ENCODE assay signal across 12 cellular contexts in the genomic region with DNA sequence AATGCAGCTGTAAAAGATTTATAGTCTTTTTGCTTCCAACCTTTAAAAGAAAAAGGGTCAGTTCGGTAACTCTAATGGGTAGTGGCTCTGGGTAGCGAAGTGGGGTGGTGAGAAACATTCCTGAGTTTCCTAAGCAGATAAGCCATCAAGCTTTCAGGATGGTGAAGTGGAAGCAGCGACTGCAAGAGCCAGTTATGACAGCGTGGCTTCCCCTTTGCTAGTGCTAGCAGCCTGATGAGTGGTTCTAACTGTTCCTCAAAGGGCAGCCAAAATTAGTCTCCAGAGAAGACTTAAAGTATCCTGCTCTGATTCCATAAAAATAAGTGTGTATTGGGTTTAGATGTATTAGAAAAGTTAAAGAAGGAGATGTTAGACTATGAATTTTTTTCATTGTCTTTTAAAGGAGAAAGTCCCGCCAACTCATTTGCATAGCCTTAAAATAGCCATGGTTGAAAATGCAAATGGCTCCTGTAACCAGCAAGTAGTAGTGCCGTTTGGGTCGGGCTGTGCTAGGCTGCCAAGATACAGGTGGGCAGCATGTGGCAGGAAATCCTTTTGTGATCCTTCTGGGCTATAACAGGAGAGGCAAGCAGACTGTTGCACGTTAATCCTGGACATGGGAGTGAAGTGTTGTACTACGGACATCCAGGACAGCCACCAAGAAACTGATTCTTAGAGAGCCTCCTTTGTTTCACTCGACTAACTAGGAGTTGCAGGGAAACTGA. TPM values are rescaled to one million over a fixed set of nuclear protein-coding genes. Genes with fewer than 3 reads are reported as not detected.
DNase-seq lines count a peak whose midpoint lies in the region; ATAC-seq and TF ChIP-seq lines count a peak whose summit lies in the region.
"Had no signal": no experiment of that assay in that cellular context is flagged by ENCODE, and none has a peak within 500 bp of the region (broad histone marks: within the 10 kb centered on the region; RNA-seq: fewer than 3 reads in every experiment).

No MANE protein-coding gene starts in this region.

- no peaks in the 10 kb centered on the region for H3K27me3 ChIP-seq in MG63
- H3K27me3 ChIP-seq: upper lobe of right lung had no signal

- no peak overlapping the region for H3K4me3 Mint-ChIP-seq in activated T-helper 1 cell treated with anti-CD3 and anti-CD28 coated beads, Interleukin-12 subunit alpha, Interleukin-12 subunit beta, Interleukin-2, Interleukin-4 antibody, amounts not matched to agents 30 ng/mL and 10 ng/mL and 1 ng/mL, durations not matched to agents 14 hours and 24 hours and 36 hours

- DNase-seq in MG63 (peak; percentile 44), islet precursor cell (peak; percentile 62), foreskin fibroblast (no peak), NCI-H1694 treated with DMSO at 0.1 percent for 48 hours (lab: John Stamatoyannopoulos, UW) (no peak)
- no peak for DNase-seq in effector CD4-positive, alpha-beta T cell
- DNase-seq in activated T-helper 1 cell treated with anti-CD3 and anti-CD28 coated beads, Interleukin-12 subunit alpha, Interleukin-12 subunit beta, Interleukin-2, Interleukin-4 antibody, amounts not matched to agents 30 ng/mL and 10 ng/mL and 1 ng/mL, durations not matched to agents 14 hours and 24 hours and 36 hours (ENCODE audit: low spot score) = no peak
- DNase-seq: activated CD4-positive, alpha-beta T cell treated with anti-CD3 and anti-CD28 coated beads, Interleukin-2, amount 50 U/mL, for 48 hours; upper lobe of right lung had no signal

- peaks cover 30% of the 10 kb centered on the region for H3K27me3 Mint-ChIP-seq in activated T-helper 1 cell treated with anti-CD3 and anti-CD28 coated beads, Interleukin-12 subunit alpha, Interleukin-12 subunit beta, Interleukin-2, Interleukin-4 antibody, amounts not matched to agents 30 ng/mL and 10 ng/mL and 1 ng/mL, durations not matched to agents 14 hours and 24 hours and 36 hours (ENCODE audit: insufficient read depth)

- peaks cover 3% of the 10 kb centered on the region for H3K36me3 ChIP-seq in MG63
- H3K36me3 ChIP-seq: upper lobe of right lung had no signal

- H3K9me3 ChIP-seq in MG63 = no peaks in the 10 kb centered on the region
- H3K9me3 ChIP-seq: upper lobe of right lung had no signal

- TF ChIP-seq CTCF in foreskin fibroblast (IDR thresholded peaks at IDR 0.05; ENCODE audit: low read depth, low read length) = no peak

- H3K4me1 Mint-ChIP-seq in activated T-helper 1 cell treated with anti-CD3 and anti-CD28 coated beads, Interleukin-12 subunit alpha, Interleukin-12 subunit beta, Interleukin-2, Interleukin-4 antibody, amounts not matched to agents 30 ng/mL and 10 ng/mL and 1 ng/mL, durations not matched to agents 14 hours and 24 hours and 36 hours (ENCODE audit: low read depth) = no peaks in the 10 kb centered on the region

- no peak overlapping the region for H3K4me3 ChIP-seq in MG63
- no peak overlapping the region for H3K4me3 ChIP-seq in foreskin fibroblast (ENCODE audit: low read depth in 1 of 2, low read length in 2 of 2)
- H3K4me3 ChIP-seq: coronary artery, skin epidermis, upper lobe of right lung had no signal

- intact Hi-C loops in activated T-helper 1 cell treated with anti-CD3 and anti-CD28 coated beads, Interleukin-12 subunit alpha, Interleukin-12 subunit beta, Interleukin-2, Interleukin-4 antibody, amounts not matched to agents 30 ng/mL and 10 ng/mL and 1 ng/mL, durations not matched to agents 14 hours and 24 hours and 36 hours (cut with micrococcal nuclease) = no loop called here

- H3K27ac Mint-ChIP-seq in activated T-helper 1 cell treated with anti-CD3 and anti-CD28 coated beads, Interleukin-12 subunit alpha, Interleukin-12 subunit beta, Interleukin-2, Interleukin-4 antibody, amounts not matched to agents 30 ng/mL and 10 ng/mL and 1 ng/mL, durations not matched to agents 14 hours and 24 hours and 36 hours = no peak overlapping the region

- H3K36me3 Mint-ChIP-seq in activated T-helper 1 cell treated with anti-CD3 and anti-CD28 coated beads, Interleukin-12 subunit alpha, Interleukin-12 subunit beta, Interleukin-2, Interleukin-4 antibody, amounts not matched to agents 30 ng/mL and 10 ng/mL and 1 ng/mL, durations not matched to agents 14 hours and 24 hours and 36 hours (ENCODE audit: low read depth) = no peaks in the 10 kb centered on the region

- H3K9me3 Mint-ChIP-seq in activated T-helper 1 cell treated with anti-CD3 and anti-CD28 coated beads, Interleukin-12 subunit alpha, Interleukin-12 subunit beta, Interleukin-2, Interleukin-4 antibody, amounts not matched to agents 30 ng/mL and 10 ng/mL and 1 ng/mL, durations not matched to agents 14 hours and 24 hours and 36 hours = no peaks in the 10 kb centered on the region

- ATAC-seq in GM18870 (IDR thresholded peaks at IDR 0.05; ENCODE audit: unreplicated experiment) = peak; percentile 81
- peak; percentile 66 for ATAC-seq in HG02610 (IDR thresholded peaks at IDR 0.05; ENCODE audit: unreplicated experiment)
- ATAC-seq: upper lobe of right lung had no signal

RNA-seq across cellular contexts. Expression of a gene that starts 18.0 kb away (rescaled TPM):
- total RNA-seq in MG63 (2014; rRNA removed; shearing (Covaris generic); ENCODE audit: low replicate concordance) = 41.8 and 56.3 TPM in 2 replicates
- not detected in 2 replicates for total RNA-seq in activated T-helper 1 cell treated with anti-CD3 and anti-CD28 coated beads, Interleukin-12 subunit alpha, Interleukin-12 subunit beta, Interleukin-2, Interleukin-4 antibody, amounts not matched to agents 30 ng/mL and 10 ng/mL and 1 ng/mL, durations not matched to agents 14 hours and 24 hours and 36 hours

Comparison
In these comparisons a context has a peak if more than half of its experiments do, and no peak if none do; other contexts are left out.
1. DNase-seq: peak in MG63 (single experiment) and islet precursor cell (single experiment); none in foreskin fibroblast (0 of 2), effector CD4-positive, alpha-beta T cell (single experiment), activated T-helper 1 cell treated with anti-CD3 and anti-CD28 coated beads, Interleukin-12 subunit alpha, Interleukin-12 subunit beta, Interleukin-2, Interleukin-4 antibody, amounts not matched to agents 30 ng/mL and 10 ng/mL and 1 ng/mL, durations not matched to agents 14 hours and 24 hours and 36 hours (single experiment) and NCI-H1694 treated with DMSO at 0.1 percent for 48 hours (single experiment).
2. RNA of a gene that starts 18.0 kb away (total RNA-seq): 41.8 to 56.3 TPM in MG63; not detected in activated T-helper 1 cell treated with anti-CD3 and anti-CD28 coated beads, Interleukin-12 subunit alpha, Interleukin-12 subunit beta, Interleukin-2, Interleukin-4 antibody, amounts not matched to agents 30 ng/mL and 10 ng/mL and 1 ng/mL, durations not matched to agents 14 hours and 24 hours and 36 hours; every median in the first group is over 10 times any median in the second.